ENCODE assay signal across 1 cellular context in genomic region chr1:24938276-24938675, GRCh38.
A peak's percentile ranks its signal among the peaks of the same experiment; 100 is the strongest.
TF ChIP-seq lines count a peak whose summit lies in the region.

No MANE protein-coding gene starts in this region.

TF ChIP-seq in GM12878, 131 proteins besides CTCF, POLR2A, EP300 and RAD21:
- TF ChIP-seq BMI1 (IDR thresholded peaks at IDR 0.05; ENCODE audit: borderline replicate concordance) = no peak
- TF ChIP-seq, protein P1, sequence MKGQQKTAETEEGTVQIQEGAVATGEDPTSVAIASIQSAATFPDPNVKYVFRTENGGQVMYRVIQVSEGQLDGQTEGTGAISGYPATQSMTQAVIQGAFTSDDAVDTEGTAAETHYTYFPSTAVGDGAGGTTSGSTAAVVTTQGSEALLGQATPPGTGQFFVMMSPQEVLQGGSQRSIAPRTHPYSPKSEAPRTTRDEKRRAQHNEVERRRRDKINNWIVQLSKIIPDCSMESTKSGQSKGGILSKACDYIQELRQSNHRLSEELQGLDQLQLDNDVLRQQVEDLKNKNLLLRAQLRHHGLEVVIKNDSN (IDR thresholded peaks at IDR 0.05; ENCODE audit: borderline replicate concordance, extremely low read length, insufficient read depth, low read depth, low read length) = no peak
- TF ChIP-seq SMARCA5 (IDR thresholded peaks at IDR 0.05) = no peak
- TF ChIP-seq POLR2AphosphoS5 (IDR thresholded peaks at IDR 0.05; ENCODE audit: low read length) = 0 out of 2 replicates have a peak, but pooled peaks have one; percentile 7
- no peak for TF ChIP-seq NKRF (conservative IDR thresholded peaks at IDR 0.05)
